Comparison of ENCODE assay signal across 8 cellular contexts in the genomic region with DNA sequence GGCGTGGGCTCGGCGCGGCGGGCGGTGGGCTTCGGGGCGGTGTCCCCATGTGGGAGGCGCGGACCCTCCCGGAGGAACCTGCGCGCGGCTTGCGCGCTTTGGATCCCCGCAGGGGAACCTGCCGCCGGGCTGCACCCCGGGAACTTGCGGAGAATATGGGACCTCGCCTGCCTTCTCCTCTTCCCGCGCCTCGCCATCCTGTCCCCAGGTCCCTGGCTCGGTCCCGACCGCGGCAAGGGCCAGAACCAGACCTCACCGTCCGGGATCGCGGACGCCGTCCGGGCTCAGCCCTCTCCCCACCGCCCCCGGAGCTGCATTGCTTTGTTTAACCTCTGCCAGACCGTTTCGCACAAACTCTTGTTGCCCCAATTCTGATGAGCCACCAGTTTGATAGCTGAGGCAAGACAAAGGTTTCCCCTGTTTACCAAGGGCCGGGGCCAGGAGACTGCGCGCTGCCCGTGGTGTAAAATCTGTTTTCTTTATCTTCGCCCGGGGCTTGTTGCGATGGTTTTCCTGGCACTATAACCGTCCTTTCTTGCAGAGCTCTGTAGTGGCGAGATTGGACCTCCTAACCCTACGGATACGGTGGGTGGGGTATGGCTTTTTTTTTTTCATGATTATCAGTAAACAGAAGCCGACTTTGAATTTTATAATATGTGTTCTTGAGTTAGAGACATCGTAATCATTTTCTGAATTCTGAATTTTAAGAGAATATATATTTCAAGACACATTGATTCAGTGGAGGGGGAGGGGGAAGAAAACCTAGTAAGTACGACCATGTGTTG.
A peak's percentile ranks its signal among the peaks of the same experiment; 100 is the strongest.
DNase-seq lines count a peak whose midpoint lies in the region; ATAC-seq, FAIRE-seq and TF ChIP-seq lines count a peak whose summit lies in the region.

No MANE protein-coding gene starts in this region.

- H3K36me3 Mint-ChIP-seq in naive thymus-derived CD8-positive, alpha-beta T cell, result peaks cover 0 to 2% (median 0%) of the 10 kb centered on the region in 3 donors

- peaks cover 1 to 15% (median 12%) of the 10 kb centered on the region in 4 donors for H3K4me1 Mint-ChIP-seq in naive thymus-derived CD8-positive, alpha-beta T cell

- 1% methylated on average over 43 to 54 of the region's 54 CpGs for WGBS in aorta, 2 donors

- DNase-seq in AG04450 (ENCODE audit: low read depth, low spot score) (no peak), GM12892 (ENCODE audit: insufficient read length) (peak; percentile 14), NCI-H146 treated with DMSO at 0.1 percent for 48 hours (lab: John Stamatoyannopoulos, UW; ENCODE audit: unreplicated experiment) (peak; percentile 80), fibroblast of mammary gland (ENCODE audit: low read depth) (peak; percentile 10), aorta (peak; percentile 45 to 75)
- peak; percentile 2 for DNase-seq in activated CD4-positive, alpha-beta T cell treated with anti-CD3 and anti-CD28 coated beads, Interleukin-2, amount 50 U/mL, for 1 hour
- no peak for DNase-seq in naive thymus-derived CD8-positive, alpha-beta T cell

- H3K27me3 Mint-ChIP-seq in naive thymus-derived CD8-positive, alpha-beta T cell, result peaks cover 27 to 61% (median 41%) of the 10 kb centered on the region in 5 donors

- peaks cover 11% of the 10 kb centered on the region for H3K27me3 ChIP-seq in AG04450 (ENCODE audit: control insufficient read depth, insufficient read depth, low read length)
- H3K27me3 ChIP-seq in aorta (ENCODE audit: control insufficient read depth in 1 of 2, insufficient read depth in 2 of 2, low read length in 1 of 2), result no peaks in the 10 kb centered on the region

- peak; percentile 77 for FAIRE-seq in GM12892 (lab: Jason Lieb, UNC)

- H3K9me3 Mint-ChIP-seq in naive thymus-derived CD8-positive, alpha-beta T cell, result peaks cover 0 to 1% (median 0%) of the 10 kb centered on the region in 9 donors

- TF ChIP-seq POLR2A in GM12892 (IDR thresholded peaks at IDR 0.05; ENCODE audit: low read depth, low read length), result no peak

- no peaks in the 10 kb centered on the region for H3K4me1 ChIP-seq in aorta (ENCODE audit: control insufficient read depth in 1 of 2, insufficient read depth in 2 of 2, low read length in 2 of 2)

- POLR2A ChIA-PET in AG04450 (lab: Yijun Ruan, JAX), result no interaction called here
- POLR2A ChIA-PET in naive thymus-derived CD8-positive, alpha-beta T cell (lab: Charles Lee), result no interaction called here

- CTCF ChIA-PET in AG04450 (lab: Charles Lee), result interaction anchor here (0.6 to 0.9 kb wide), 2 partner anchors 20 to 228 kb away, joined by 3 read pairs; no protein-coding TSS in a partner anchor

- H3K9me3 ChIP-seq in AG04450 (ENCODE audit: control insufficient read depth, insufficient read depth, low read length), result no peaks in the 10 kb centered on the region
- no peaks in the 10 kb centered on the region for H3K9me3 ChIP-seq in aorta (ENCODE audit: control insufficient read depth, low read length)

- ATAC-seq in HG02763 (IDR thresholded peaks at IDR 0.05; ENCODE audit: unreplicated experiment) (peak; percentile 29), aorta (ENCODE audit: low FRiP score) (peak; percentile 62)
- ATAC-seq in naive thymus-derived CD8-positive, alpha-beta T cell, result peak; percentile 17 to 32

- H3K4me3 Mint-ChIP-seq in naive thymus-derived CD8-positive, alpha-beta T cell, result peak overlapping the region; percentile 61 to 82 (median 76)

- TF ChIP-seq CTCF in AG04450 (IDR thresholded peaks at IDR 0.05; ENCODE audit: low read depth, low read length), result no peak
- no peak for TF ChIP-seq CTCF in fibroblast of mammary gland (conservative IDR thresholded peaks at IDR 0.05; ENCODE audit: control insufficient read depth, insufficient read depth, low read depth, low read length)

- H3K36me3 ChIP-seq in aorta (ENCODE audit: control insufficient read depth in 1 of 2, insufficient read depth in 2 of 2, low read length in 1 of 2), result no peaks in the 10 kb centered on the region

- intact Hi-C loops in aorta (cut with DNase I), result no loop called here

- H3K4me3 ChIP-seq in AG04450 (ENCODE audit: low read depth, low read length) (peak overlapping the region; percentile 65), fibroblast of mammary gland (ENCODE audit: control insufficient read depth, low read depth, low read length) (peak overlapping the region; percentile 44), aorta (ENCODE audit: low read length in 2 of 2) (peak overlapping the region; percentile 54 to 81)

- H3K27ac Mint-ChIP-seq in naive thymus-derived CD8-positive, alpha-beta T cell, result no peak overlapping the region

- H3K27ac ChIP-seq in AG04450 (ENCODE audit: low read depth, low read length), result no peak overlapping the region
- H3K27ac ChIP-seq in aorta (ENCODE audit: low read depth in 1 of 2, low read length in 2 of 2), result no peak overlapping the region

Comparison
In these comparisons a context has a peak if more than half of its experiments do, and no peak if none do; other contexts are left out.
1. DNase-seq: peak in GM12892 (single experiment), NCI-H146 treated with DMSO at 0.1 percent for 48 hours (single experiment), activated CD4-positive, alpha-beta T cell treated with anti-CD3 and anti-CD28 coated beads, Interleukin-2, amount 50 U/mL, for 1 hour (single experiment), fibroblast of mammary gland (single experiment) and aorta (2 of 2); none in AG04450 (single experiment) and naive thymus-derived CD8-positive, alpha-beta T cell (0 of 10).
2. Peak in every context shown above with its lines, with median percentiles within 50 percentile points of each other: H3K4me3 ChIP-seq and ATAC-seq.